1 cellular context compared by ENCODE assay signal in the genomic region with DNA sequence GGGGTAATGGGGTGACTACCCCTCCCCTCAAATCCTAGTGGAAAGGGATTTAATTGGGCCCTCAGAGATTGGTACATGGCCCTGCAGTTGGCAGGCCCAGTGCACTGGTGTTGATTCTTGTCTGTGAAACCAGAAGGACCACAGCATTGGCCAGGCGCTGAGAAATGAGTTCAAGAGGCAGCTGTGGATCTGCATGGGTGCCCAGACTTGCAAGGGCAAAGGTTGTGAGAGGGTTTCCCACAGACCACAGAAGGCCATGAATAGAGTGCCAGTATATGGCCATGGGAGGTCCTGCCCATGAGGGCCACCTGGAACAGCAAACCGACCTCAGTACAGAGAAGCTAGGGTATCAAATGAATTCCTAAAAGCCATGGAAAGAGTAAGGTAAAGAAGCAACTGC.
TF ChIP-seq lines count a peak whose summit lies in the region.

No MANE protein-coding gene starts in this region.

TF ChIP-seq in K562, 482 proteins besides CTCF, POLR2A, EP300 and RAD21:
- TF ChIP-seq RAD51 (IDR thresholded peaks at IDR 0.05; ENCODE audit: borderline replicate concordance, low read depth) (no peak), ZNF282 (CRISPR knock-in tag; IDR thresholded peaks at IDR 0.05) (no peak), ZNF75A (CRISPR knock-in tag; IDR thresholded peaks at IDR 0.05) (no peak), ZNF3 (CRISPR knock-in tag; IDR thresholded peaks at IDR 0.05) (no peak), SAFB (IDR thresholded peaks at IDR 0.05; ENCODE audit: borderline replicate concordance, low read depth, low read length) (no peak), ARID1B (IDR thresholded peaks at IDR 0.05) (no peak), RCOR1 (IDR thresholded peaks at IDR 0.05; ENCODE audit: borderline replicate concordance in 1 of 2, low read depth in 2 of 2, low read length in 2 of 2) (no peak), ZBED1 (IDR thresholded peaks at IDR 0.05) (no peak), SRSF9 (IDR thresholded peaks at IDR 0.05; ENCODE audit: borderline replicate concordance, low read depth, low read length) (no peak), RBM15 (IDR thresholded peaks at IDR 0.05; ENCODE audit: insufficient read depth, low read length) (no peak), ZBTB8A (IDR thresholded peaks at IDR 0.05; ENCODE audit: partially characterized antibody) (no peak), ZNF707 (CRISPR knock-in tag; conservative IDR thresholded peaks at IDR 0.05) (no peak)
- TF ChIP-seq, protein P1, sequence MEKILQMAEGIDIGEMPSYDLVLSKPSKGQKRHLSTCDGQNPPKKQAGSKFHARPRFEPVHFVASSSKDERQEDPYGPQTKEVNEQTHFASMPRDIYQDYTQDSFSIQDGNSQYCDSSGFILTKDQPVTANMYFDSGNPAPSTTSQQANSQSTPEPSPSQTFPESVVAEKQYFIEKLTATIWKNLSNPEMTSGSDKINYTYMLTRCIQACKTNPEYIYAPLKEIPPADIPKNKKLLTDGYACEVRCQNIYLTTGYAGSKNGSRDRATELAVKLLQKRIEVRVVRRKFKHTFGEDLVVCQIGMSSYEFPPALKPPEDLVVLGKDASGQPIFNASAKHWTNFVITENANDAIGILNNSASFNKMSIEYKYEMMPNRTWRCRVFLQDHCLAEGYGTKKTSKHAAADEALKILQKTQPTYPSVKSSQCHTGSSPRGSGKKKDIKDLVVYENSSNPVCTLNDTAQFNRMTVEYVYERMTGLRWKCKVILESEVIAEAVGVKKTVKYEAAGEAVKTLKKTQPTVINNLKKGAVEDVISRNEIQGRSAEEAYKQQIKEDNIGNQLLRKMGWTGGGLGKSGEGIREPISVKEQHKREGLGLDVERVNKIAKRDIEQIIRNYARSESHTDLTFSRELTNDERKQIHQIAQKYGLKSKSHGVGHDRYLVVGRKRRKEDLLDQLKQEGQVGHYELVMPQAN (IDR thresholded peaks at IDR 0.05; ENCODE audit: borderline replicate concordance) = no peak
